24 cellular contexts compared by ENCODE assay signal in the genomic region with DNA sequence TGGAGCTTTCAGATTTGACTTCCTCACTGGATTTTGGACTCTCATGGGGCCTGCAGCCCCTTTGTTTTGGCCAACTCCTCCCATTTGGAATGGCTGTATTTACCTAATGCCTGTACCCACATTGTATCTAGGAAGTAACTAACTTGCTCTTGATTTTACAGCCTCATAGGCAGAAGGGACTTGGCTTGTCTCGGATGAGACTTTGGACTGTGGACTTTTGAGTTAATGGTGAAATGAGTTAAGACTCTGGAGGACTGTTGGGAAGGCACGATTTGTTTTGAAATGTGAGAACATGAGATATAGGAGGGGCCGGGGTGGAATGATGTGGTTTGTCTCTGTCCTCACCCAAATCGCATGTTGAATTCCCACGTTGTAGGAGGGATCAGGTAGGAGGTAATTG.
DNase-seq lines count a peak whose midpoint lies in the region; FAIRE-seq and TF ChIP-seq lines count a peak whose summit lies in the region.
"Had no signal": no experiment of that assay in that cellular context is flagged by ENCODE, and none has a peak within 500 bp of the region (broad histone marks: within the 10 kb centered on the region; RNA-seq: fewer than 3 reads in every experiment).

No MANE protein-coding gene starts in this region.

- H2BK15ac ChIP-seq in neuronal stem cell (ENCODE audit: low read length) = no peak overlapping the region

- H3K4me3 ChIP-seq in colonic mucosa (no peak overlapping the region), hepatocyte (no peak overlapping the region), liver (ENCODE audit: low read depth in 1 of 3, low read length in 3 of 3) (no peak overlapping the region), small intestine (ENCODE audit: low read depth in 1 of 2, low read length in 2 of 2) (no peak overlapping the region), neuronal stem cell (ENCODE audit: low read length in 2 of 2) (no peak overlapping the region)
- H3K4me3 ChIP-seq in effector memory CD4-positive, alpha-beta T cell (ENCODE audit: insufficient read depth, low read depth, low read length, poor library complexity, severe bottlenecking) = no peak overlapping the region
- H3K4me3 ChIP-seq: A549; BLaER1 treated with 17β-estradiol and CSF1 and Interleukin-3, amounts not matched to agents 10 nM and 100 nM; GM12878; GM23338 had no signal

- no peaks in the 10 kb centered on the region for H3K9me3 ChIP-seq in colonic mucosa
- H3K9me3 ChIP-seq in hepatocyte (ENCODE audit: low read depth) = no peaks in the 10 kb centered on the region
- H3K9me3 ChIP-seq in liver (ENCODE audit: control insufficient read depth in 4 of 4, low read length in 3 of 4) = no peaks in the 10 kb centered on the region
- no peaks in the 10 kb centered on the region for H3K9me3 ChIP-seq in small intestine (ENCODE audit: control insufficient read depth, low read depth)
- peaks cover 0 to 2% of the 10 kb centered on the region in 2 donors for H3K9me3 ChIP-seq in neuronal stem cell (replicated peaks in 1 of 2; ENCODE audit: control insufficient read depth in 2 of 2, insufficient read depth in 1 of 2, low read depth in 1 of 2, low read length in 2 of 2)
- no peaks in the 10 kb centered on the region for H3K9me3 ChIP-seq in effector memory CD4-positive, alpha-beta T cell (ENCODE audit: control insufficient read depth, low read length)
- H3K9me3 ChIP-seq: A549, BE2C had no signal

- H3K36me3 ChIP-seq in colonic mucosa (no peaks in the 10 kb centered on the region), hepatocyte (replicated peaks; ENCODE audit: insufficient read depth, low read depth) (no peaks in the 10 kb centered on the region), liver (ENCODE audit: control insufficient read depth in 4 of 4, insufficient read depth in 3 of 4, low read depth in 1 of 4, low read length in 3 of 4) (no peaks in the 10 kb centered on the region), small intestine (ENCODE audit: control insufficient read depth in 2 of 2, insufficient read depth in 2 of 2, low read length in 2 of 2) (no peaks in the 10 kb centered on the region), neuronal stem cell (replicated peaks in 1 of 2; ENCODE audit: control insufficient read depth in 2 of 2, insufficient read depth in 2 of 2, low read length in 2 of 2) (no peaks in the 10 kb centered on the region)
- H3K36me3 ChIP-seq in effector memory CD4-positive, alpha-beta T cell (ENCODE audit: control insufficient read depth, insufficient read depth, low read length) = no peaks in the 10 kb centered on the region
- H3K36me3 ChIP-seq: BE2C; BLaER1 treated with 17β-estradiol and CSF1 and Interleukin-3, amounts not matched to agents 10 nM and 100 nM had no signal

- no peak overlapping the region for H2AK5ac ChIP-seq in neuronal stem cell (ENCODE audit: low read depth, low read length)

- DNase-seq in colonic mucosa = peak; percentile 19
- DNase-seq in hepatocyte (ENCODE audit: low spot score) = peak; percentile 24
- DNase-seq in small intestine = peak; percentile 67
- no peak for DNase-seq in neuronal stem cell (ENCODE audit: low spot score)
- no peak for DNase-seq in effector memory CD4-positive, alpha-beta T cell
- no peak for DNase-seq in SK-N-DZ (ENCODE audit: low spot score)
- DNase-seq: 8988T; ACHN; AML-193; BE2C; CD4-positive, alpha-beta T cell; CD8-positive, alpha-beta memory T cell; DMS 273 treated with DMSO at 0.1 percent for 48 hours; DMS79; EL; GDM1; H9 had no signal

- H3K27me3 ChIP-seq in colonic mucosa (no peaks in the 10 kb centered on the region), hepatocyte (no peaks in the 10 kb centered on the region), liver (ENCODE audit: control insufficient read depth in 4 of 4, insufficient read depth in 4 of 4, low read length in 3 of 4) (no peaks in the 10 kb centered on the region), small intestine (ENCODE audit: control insufficient read depth in 2 of 2, insufficient read depth in 2 of 2, low read length in 2 of 2) (no peaks in the 10 kb centered on the region), neuronal stem cell (ENCODE audit: control insufficient read depth in 3 of 3, insufficient read depth in 3 of 3, low read depth in 1 of 3, low read length in 3 of 3) (no peaks in the 10 kb centered on the region)
- no peaks in the 10 kb centered on the region for H3K27me3 ChIP-seq in effector memory CD4-positive, alpha-beta T cell (replicated peaks; ENCODE audit: control insufficient read depth, insufficient read depth, low read length, poor library complexity, severe bottlenecking)
- H3K27me3 ChIP-seq: BE2C; BLaER1 treated with 17β-estradiol and CSF1 and Interleukin-3, amounts not matched to agents 10 nM and 100 nM had no signal

- H3K18ac ChIP-seq in neuronal stem cell (ENCODE audit: low read length) = no peak overlapping the region

- H3K23ac ChIP-seq in neuronal stem cell (ENCODE audit: low read depth, low read length, poor library complexity) = no peak overlapping the region

- no peak overlapping the region for H4K8ac ChIP-seq in neuronal stem cell (ENCODE audit: low read depth, low read length)

- intact Hi-C loops in colonic mucosa (cut with DNase I) = no loop called here

- TF ChIP-seq CTCF in colonic mucosa (IDR thresholded peaks at IDR 0.05) (no peak), hepatocyte (IDR thresholded peaks at IDR 0.05; ENCODE audit: poor library complexity) (no peak), liver (IDR thresholded peaks at IDR 0.05; ENCODE audit: low read depth, low read length, missing input control) (no peak)

- no peaks in the 10 kb centered on the region for H3K9me2 ChIP-seq in hepatocyte (replicated peaks; ENCODE audit: insufficient read depth)

- H3K27ac ChIP-seq in colonic mucosa = no peak overlapping the region
- peak overlapping the region; percentile 64 for H3K27ac ChIP-seq in hepatocyte
- H3K27ac ChIP-seq in liver (ENCODE audit: low read depth in 1 of 2, low read length in 2 of 2) = no peak overlapping the region
- H3K27ac ChIP-seq in small intestine (ENCODE audit: low read depth in 1 of 2, low read length in 1 of 2) = no peak overlapping the region
- H3K27ac ChIP-seq in neuronal stem cell (replicated peaks; ENCODE audit: low read length) = no peak overlapping the region
- H3K27ac ChIP-seq in effector memory CD4-positive, alpha-beta T cell (ENCODE audit: insufficient read depth, low read length, poor library complexity, severe bottlenecking) = no peak overlapping the region
- H3K27ac ChIP-seq: A549; BLaER1 treated with 17β-estradiol and CSF1 and Interleukin-3, amounts not matched to agents 10 nM and 100 nM had no signal

- no peak overlapping the region for H2BK12ac ChIP-seq in neuronal stem cell (ENCODE audit: low read length)

- no peak overlapping the region for H2BK120ac ChIP-seq in neuronal stem cell (ENCODE audit: low read depth, low read length)

- no peaks in the 10 kb centered on the region for H3K79me2 ChIP-seq in hepatocyte

- H3K4me1 ChIP-seq in colonic mucosa (no peaks in the 10 kb centered on the region), hepatocyte (ENCODE audit: insufficient read depth) (no peaks in the 10 kb centered on the region), liver (ENCODE audit: control insufficient read depth in 4 of 4, insufficient read depth in 4 of 4, low read length in 3 of 4) (no peaks in the 10 kb centered on the region), small intestine (ENCODE audit: control insufficient read depth in 2 of 2, insufficient read depth in 1 of 2, low read depth in 1 of 2, low read length in 1 of 2) (peaks cover 0 to 2% of the 10 kb centered on the region in 2 donors), neuronal stem cell (ENCODE audit: control insufficient read depth in 2 of 2, insufficient read depth in 1 of 2, low read depth in 1 of 2, low read length in 2 of 2) (no peaks in the 10 kb centered on the region)
- H3K4me1 ChIP-seq in effector memory CD4-positive, alpha-beta T cell (ENCODE audit: control insufficient read depth, insufficient read depth, low read length, poor library complexity, severe bottlenecking) = no peaks in the 10 kb centered on the region
- H3K4me1 ChIP-seq: A549, BE2C had no signal

- TF ChIP-seq RAD21 in liver (IDR thresholded peaks at IDR 0.05) = no peak

- H3K4ac ChIP-seq in neuronal stem cell (ENCODE audit: low read length) = no peak overlapping the region

- H3K79me1 ChIP-seq in neuronal stem cell (ENCODE audit: low read depth, low read length) = no peaks in the 10 kb centered on the region

- H2BK5ac ChIP-seq in neuronal stem cell (ENCODE audit: low read length) = no peak overlapping the region

- H4K20me1 ChIP-seq in hepatocyte (ENCODE audit: insufficient read depth, poor library complexity, severe bottlenecking) = no peaks in the 10 kb centered on the region
- H4K20me1 ChIP-seq: BLaER1 treated with 17β-estradiol and CSF1 and Interleukin-3, amounts not matched to agents 10 nM and 100 nM had no signal

- no peak overlapping the region for H3K9ac ChIP-seq in colonic mucosa (ENCODE audit: low read depth in 2 of 2, low read length in 2 of 2)
- no peak overlapping the region for H3K9ac ChIP-seq in liver (ENCODE audit: low read depth in 1 of 2, low read length in 2 of 2)
- no peak overlapping the region for H3K9ac ChIP-seq in neuronal stem cell (ENCODE audit: low read depth, low read length, poor library complexity)
- H3K9ac ChIP-seq: BLaER1 treated with 17β-estradiol and CSF1 and Interleukin-3, amounts not matched to agents 10 nM and 100 nM had no signal

- no peak overlapping the region for H4K91ac ChIP-seq in neuronal stem cell (ENCODE audit: low read depth, low read length, poor library complexity)

- H2AFZ ChIP-seq in hepatocyte (no peak overlapping the region), neuronal stem cell (ENCODE audit: low read length) (no peak overlapping the region)
- H2AFZ ChIP-seq: GM23338 had no signal

- no peak overlapping the region for H3K14ac ChIP-seq in neuronal stem cell (ENCODE audit: low read length)

- no peak for FAIRE-seq in small intestine (lab: Jason Lieb, UNC)
- FAIRE-seq: A549, D721Med, GM12878, GM19239 had no signal

- 70% methylated on average over 5 of the region's 5 CpGs for WGBS in hepatocyte (ENCODE audit: low lambda C conversion rate, missing lambda C conversion rate)
- 48% methylated on average over 5 of the region's 5 CpGs for WGBS in liver
- WGBS in small intestine, 3 donors = 27 to 63% (median 30%) methylated on average over 5 of the region's 5 CpGs
- no CpG with 5 or more reads among the region's 5 CpGs for WGBS in neuronal stem cell (ENCODE audit: extremely low coverage in 2 of 2, insufficient read length in 2 of 2, insufficient replicate concordance in 1 of 2), 2 donors

- peak overlapping the region; percentile 51 for H3K4me2 ChIP-seq in hepatocyte
- no peak overlapping the region for H3K4me2 ChIP-seq in neuronal stem cell (ENCODE audit: insufficient read depth, low read length, poor library complexity, severe bottlenecking)
- H3K4me2 ChIP-seq: A549, GM23338 had no signal

TF ChIP-seq in liver, 16 proteins besides CTCF, POLR2A, EP300 and RAD21:
- peak; percentile 70 to 75 for TF ChIP-seq HNF4A (conservative IDR thresholded peaks at IDR 0.05)
- no peak for TF ChIP-seq SP1 (IDR thresholded peaks at IDR 0.05)
- TF ChIP-seq HNF4G (IDR thresholded peaks at IDR 0.05) = peak; percentile 28

Comparison
In these comparisons a context has a peak if more than half of its experiments do, and no peak if none do; other contexts are left out.
1. DNase-seq: peak in colonic mucosa (single experiment), hepatocyte (single experiment) and small intestine (single experiment); none in neuronal stem cell (single experiment), effector memory CD4-positive, alpha-beta T cell (0 of 3) and SK-N-DZ (single experiment).